Comparison of ENCODE assay signal across 11 cellular contexts in the genomic region with DNA sequence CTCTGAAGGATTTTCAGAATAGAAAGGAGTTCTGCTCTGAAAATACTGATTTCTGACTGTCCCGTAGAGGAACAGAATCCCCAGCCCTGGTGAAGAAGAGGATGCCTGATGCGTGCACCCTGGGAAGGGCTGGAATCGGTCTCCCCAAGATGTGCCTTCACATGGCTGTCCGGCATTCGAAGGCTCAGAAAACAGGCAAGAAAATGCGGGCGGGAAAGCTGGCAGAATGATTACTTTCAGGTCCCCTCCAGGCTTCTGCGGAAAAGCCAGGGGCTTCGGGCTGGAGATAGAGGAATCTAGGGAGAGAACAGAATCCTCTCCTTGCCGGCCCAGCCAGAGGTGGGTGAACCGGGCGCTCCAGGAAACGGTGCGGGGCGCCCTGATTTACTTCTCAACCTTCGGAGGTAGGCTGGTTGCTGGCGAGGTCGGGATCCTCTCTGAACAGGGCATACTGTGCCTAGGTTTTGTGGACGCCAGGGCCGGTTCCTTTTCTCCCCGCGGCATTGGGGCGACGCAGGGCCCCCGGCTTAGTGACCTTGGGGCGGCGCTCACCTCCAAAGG. TPM values are rescaled to one million over a fixed set of nuclear protein-coding genes. Genes with fewer than 3 reads are reported as not detected.
DNase-seq lines count a peak whose midpoint lies in the region; ATAC-seq and TF ChIP-seq lines count a peak whose summit lies in the region.
"Had no signal": no experiment of that assay in that cellular context is flagged by ENCODE, and none has a peak within 500 bp of the region (broad histone marks: within the 10 kb centered on the region; RNA-seq: fewer than 3 reads in every experiment).

No MANE protein-coding gene starts in this region.

- H3K27ac ChIP-seq in A673 (ENCODE audit: low read depth, low read length, poor library complexity, severe bottlenecking) (no peak overlapping the region), HUES6 (ENCODE audit: low read depth, low read length) (no peak overlapping the region), endodermal cell (ENCODE audit: low read depth, low read length) (no peak overlapping the region)
- H3K27ac ChIP-seq: SJSA1 had no signal

- peaks cover 2% of the 10 kb centered on the region for H3K9me3 Mint-ChIP-seq in endodermal cell
- H3K9me3 Mint-ChIP-seq in natural killer cell treated with Interleukin-12 subunit alpha and Interleukin-12 subunit beta and Interleukin-15 and Interleukin-18, amount 100 ng/mL, for 72 hours, result no peaks in the 10 kb centered on the region

- no peaks in the 10 kb centered on the region for H3K36me3 Mint-ChIP-seq in endodermal cell (ENCODE audit: low read depth)
- H3K36me3 Mint-ChIP-seq in natural killer cell treated with Interleukin-12 subunit alpha and Interleukin-12 subunit beta and Interleukin-15 and Interleukin-18, amount 100 ng/mL, for 72 hours, result peaks cover 6% of the 10 kb centered on the region

- POLR2A ChIA-PET in A673 (lab: Charles Lee; ENCODE audit: low non-redundant PET), result no interaction called here

- H3K4me3 ChIP-seq in A673 (ENCODE audit: low read depth, low read length, poor library complexity, severe bottlenecking) (peak overlapping the region; percentile 35), HUES6 (ENCODE audit: low read depth, low read length) (peak overlapping the region; percentile 57), endodermal cell (ENCODE audit: low read length) (peak overlapping the region; percentile 62)
- H3K4me3 ChIP-seq: SJSA1 had no signal

- ATAC-seq in natural killer cell treated with Interleukin-12 subunit alpha and Interleukin-12 subunit beta and Interleukin-15 and Interleukin-18, amount 100 ng/mL, for 72 hours, result no peak

- peaks cover 21% of the 10 kb centered on the region for H3K4me1 Mint-ChIP-seq in endodermal cell
- peaks cover 13 to 20% of the 10 kb centered on the region in 2 donors for H3K4me1 Mint-ChIP-seq in natural killer cell treated with Interleukin-12 subunit alpha and Interleukin-12 subunit beta and Interleukin-15 and Interleukin-18, amount 100 ng/mL, for 72 hours (ENCODE audit: low read depth in 2 of 2)

- H3K27ac Mint-ChIP-seq in endodermal cell, result no peak overlapping the region
- H3K27ac Mint-ChIP-seq in natural killer cell treated with Interleukin-12 subunit alpha and Interleukin-12 subunit beta and Interleukin-15 and Interleukin-18, amount 100 ng/mL, for 72 hours, result no peak overlapping the region

- H3K27me3 Mint-ChIP-seq in endodermal cell (ENCODE audit: insufficient read depth), result peaks cover 94% of the 10 kb centered on the region
- H3K27me3 Mint-ChIP-seq in natural killer cell treated with Interleukin-12 subunit alpha and Interleukin-12 subunit beta and Interleukin-15 and Interleukin-18, amount 100 ng/mL, for 72 hours, result peaks cover 42 to 52% of the 10 kb centered on the region in 2 donors

- BruUV-seq in A673 (replicated peaks; lab: Mats Ljungman, UMichigan), result no TSS peak

- intact Hi-C loops in A673 (cut with micrococcal nuclease; ENCODE audit: unreplicated experiment), result no loop called here

- no peak for TF ChIP-seq CTCF in A673 (conservative IDR thresholded peaks at IDR 0.05; ENCODE audit: low read depth, low read length)
- no peak for TF ChIP-seq CTCF in endodermal cell (conservative IDR thresholded peaks at IDR 0.05)

- no peak overlapping the region for H3K9ac ChIP-seq in HUES6 (ENCODE audit: low read length)
- no peak overlapping the region for H3K9ac ChIP-seq in endodermal cell (ENCODE audit: extremely low read depth, low read length, poor library complexity, severe bottlenecking)

- DNase-seq in A673 (ENCODE audit: low spot score), result no peak
- peak; percentile 74 for DNase-seq in endodermal cell
- no peak for DNase-seq in natural killer cell treated with Interleukin-12 subunit alpha and Interleukin-12 subunit beta and Interleukin-15 and Interleukin-18, amount 100 ng/mL, for 72 hours (ENCODE audit: low spot score)
- DNase-seq in effector CD8-positive, alpha-beta T cell (lab: John Stamatoyannopoulos, UW), result no peak
- no peak for DNase-seq in NCI-H2029 treated with DMSO at 0.1 percent for 48 hours (lab: John Stamatoyannopoulos, UW)
- no peak for DNase-seq in T-helper 9 cell
- no peak for DNase-seq in globus pallidus (ENCODE audit: low spot score)
- DNase-seq: activated gamma-delta T cell, NCI-H1694 had no signal

- peak overlapping the region; percentile 38 for H3K4me3 Mint-ChIP-seq in endodermal cell
- peak overlapping the region; percentile 32 for H3K4me3 Mint-ChIP-seq in natural killer cell treated with Interleukin-12 subunit alpha and Interleukin-12 subunit beta and Interleukin-15 and Interleukin-18, amount 100 ng/mL, for 72 hours

- H3K9me3 ChIP-seq in A673 (ENCODE audit: low read depth, low read length, poor library complexity, severe bottlenecking), result no peaks in the 10 kb centered on the region
- no peaks in the 10 kb centered on the region for H3K9me3 ChIP-seq in HUES6 (ENCODE audit: control insufficient read depth, insufficient read depth, low read depth, low read length)
- H3K9me3 ChIP-seq in endodermal cell (ENCODE audit: control insufficient read depth, low read length), result no peaks in the 10 kb centered on the region

- WGBS in endodermal cell (ENCODE audit: insufficient coverage in 1 of 2, insufficient read length in 1 of 2), 2 experiments, result 5 to 7% methylated on average over 14 to 27 of the region's 27 CpGs

- CTCF ChIA-PET in A673 (lab: Charles Lee), result interaction anchor here (1.2 kb wide), 1 partner anchor 14 kb away, joined by 3 read pairs; no protein-coding TSS in a partner anchor

- H3K27me3 ChIP-seq in A673 (replicated peaks; ENCODE audit: insufficient read depth, low read depth, low read length, poor library complexity) (peaks cover 77% of the 10 kb centered on the region), HUES6 (ENCODE audit: control insufficient read depth, insufficient read depth, low read length) (peaks cover 99% of the 10 kb centered on the region), endodermal cell (ENCODE audit: control insufficient read depth, insufficient read depth, low read length, poor library complexity, severe bottlenecking) (peaks cover 100% of the 10 kb centered on the region)

- peaks cover 5% of the 10 kb centered on the region for H3K4me1 ChIP-seq in A673 (ENCODE audit: insufficient read depth, low read length, poor library complexity, severe bottlenecking)
- H3K4me1 ChIP-seq in HUES6 (ENCODE audit: control insufficient read depth, insufficient read depth, low read length), result peaks cover 35% of the 10 kb centered on the region
- H3K4me1 ChIP-seq in endodermal cell (ENCODE audit: control insufficient read depth, insufficient read depth, low read length), result no peaks in the 10 kb centered on the region

- H3K36me3 ChIP-seq in A673 (ENCODE audit: insufficient read depth, low read length, poor library complexity, severe bottlenecking), result no peaks in the 10 kb centered on the region
- no peaks in the 10 kb centered on the region for H3K36me3 ChIP-seq in HUES6 (ENCODE audit: control insufficient read depth, insufficient read depth, low read length)
- H3K36me3 ChIP-seq in endodermal cell (ENCODE audit: control insufficient read depth, insufficient read depth, low read length), result no peaks in the 10 kb centered on the region
- H3K36me3 ChIP-seq: SJSA1 had no signal

RNA-seq across cellular contexts. Expression of a gene that starts 2.5 kb away (rescaled TPM):
- not detected in 2 replicates for total RNA-seq in A673 (2021)
- total RNA-seq in endodermal cell, result under 1 TPM; 0.24 to 0.40 TPM
- polyA plus RNA-seq in endodermal cell (2013, experiment 1 of 2), result 0.07 TPM
- polyA plus RNA-seq in endodermal cell (2013, experiment 2 of 2), result not detected
- not detected for total RNA-seq in natural killer cell treated with Interleukin-12 subunit alpha and Interleukin-12 subunit beta and Interleukin-15 and Interleukin-18, amount 100 ng/mL, for 72 hours
- total RNA-seq: SJSA1 had no signal

RNA-seq across cellular contexts. Expression of a gene that starts 2.6 kb away (rescaled TPM):
- total RNA-seq in A673 (2021) (not detected in 2 replicates), endodermal cell (under 1 TPM; 0.11 to 0.24 TPM)
- polyA plus RNA-seq in endodermal cell (2013, experiment 1 of 2), result 0.21 TPM
- polyA plus RNA-seq in endodermal cell (2013, experiment 2 of 2), result 0.12 TPM
- not detected for total RNA-seq in natural killer cell treated with Interleukin-12 subunit alpha and Interleukin-12 subunit beta and Interleukin-15 and Interleukin-18, amount 100 ng/mL, for 72 hours
- total RNA-seq: SJSA1 had no signal

RNA-seq across cellular contexts. Expression of a gene that starts 56.5 kb away (rescaled TPM):
- total RNA-seq in A673 (2021), result not detected in 2 replicates
- not detected for total RNA-seq in endodermal cell
- polyA plus RNA-seq in endodermal cell (2013, experiment 1 of 2), result not detected
- not detected for polyA plus RNA-seq in endodermal cell (2013, experiment 2 of 2)
- total RNA-seq in natural killer cell treated with Interleukin-12 subunit alpha and Interleukin-12 subunit beta and Interleukin-15 and Interleukin-18, amount 100 ng/mL, for 72 hours, result not detected
- total RNA-seq: SJSA1 had no signal
